12 cellular contexts compared by ENCODE assay signal in the genomic region with DNA sequence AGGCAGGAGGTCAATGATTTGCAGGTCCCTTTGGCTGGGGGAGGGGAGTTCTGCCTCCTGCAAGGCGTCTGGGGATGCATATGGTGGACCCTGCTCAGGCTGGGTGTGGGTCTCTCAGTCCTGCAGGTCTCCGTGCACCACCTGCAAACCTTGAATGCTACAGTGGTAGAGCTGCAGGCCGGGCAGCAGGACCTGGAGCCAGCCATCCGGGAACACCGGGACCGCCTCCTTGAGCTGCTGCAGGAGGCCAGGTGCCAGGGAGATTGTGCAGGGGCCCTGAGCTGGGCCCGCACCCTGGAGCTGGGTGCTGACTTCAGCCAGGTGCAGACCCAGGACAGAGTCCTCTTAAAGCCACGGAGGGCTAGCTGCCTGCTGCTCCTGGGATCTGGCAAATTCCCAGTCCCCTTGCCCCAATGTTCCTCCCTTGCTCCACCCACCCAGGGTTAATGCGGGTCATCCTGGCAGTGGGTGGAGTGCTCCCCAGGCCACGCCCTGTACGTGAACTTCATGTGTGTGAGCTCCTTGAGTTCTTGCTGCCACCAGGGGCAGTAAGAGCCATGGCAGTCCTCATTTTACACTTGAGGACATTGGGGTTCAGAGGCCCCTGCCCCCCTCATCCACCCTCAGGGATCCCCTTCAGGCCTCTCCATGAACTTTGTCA. TPM values are rescaled to one million over a fixed set of nuclear protein-coding genes. Genes with fewer than 3 reads are reported as not detected.
DNase-seq lines count a peak whose midpoint lies in the region; FAIRE-seq and TF ChIP-seq lines count a peak whose summit lies in the region.
"Had no signal": no experiment of that assay in that cellular context is flagged by ENCODE, and none has a peak within 500 bp of the region (broad histone marks: within the 10 kb centered on the region; RNA-seq: fewer than 3 reads in every experiment).

No MANE protein-coding gene starts in this region.

- intact Hi-C loops in PC-9 (cut with micrococcal nuclease; ENCODE audit: unreplicated experiment): no loop called here

- no peaks in the 10 kb centered on the region for H3K9me3 ChIP-seq in PC-9 (ENCODE audit: insufficient read depth, low read depth)

- peak overlapping the region; percentile 88 for H3K4me2 ChIP-seq in PC-9

- peaks cover 30% of the 10 kb centered on the region for H3K36me3 ChIP-seq in PC-9 (ENCODE audit: low read depth)

- peaks cover 39% of the 10 kb centered on the region for H3K4me1 ChIP-seq in PC-9 (replicated peaks; ENCODE audit: insufficient read depth)

- H3K9me2 ChIP-seq in PC-9 (ENCODE audit: insufficient read depth): no peaks in the 10 kb centered on the region

- H3K27me3 ChIP-seq in PC-9 (ENCODE audit: insufficient read depth, low read depth): no peaks in the 10 kb centered on the region

- H3F3A ChIP-seq in PC-9 (ENCODE audit: insufficient read depth, low read depth): peaks cover 16% of the 10 kb centered on the region; the same call in 1 of the 2 replicates

- TF ChIP-seq CTCF in PC-9 (conservative IDR thresholded peaks at IDR 0.05): peak; percentile 76
- TF ChIP-seq CTCF in fibroblast of mammary gland (conservative IDR thresholded peaks at IDR 0.05; ENCODE audit: control insufficient read depth, insufficient read depth, low read depth, low read length): peak; percentile 3

- peaks cover 63% of the 10 kb centered on the region for H3K79me2 ChIP-seq in PC-9 (ENCODE audit: low read depth)

- FAIRE-seq in frontal cortex (lab: Jason Lieb, UNC): no peak
- FAIRE-seq: endothelial cell of umbilical vein had no signal

- POLR2A ChIA-PET in PC-9 (lab: Charles Lee; ENCODE audit: unreplicated experiment): no interaction called here

- H2AFZ ChIP-seq in PC-9: no peak overlapping the region

- CTCF ChIA-PET in PC-9 (lab: Charles Lee): interaction anchor here (0.8 to 3.4 kb wide), 3 partner anchors 16 to 45 kb away, joined by 3 to 26 read pairs (median 4); no protein-coding TSS in a partner anchor

- H4K20me1 ChIP-seq in PC-9 (ENCODE audit: insufficient read depth): no peaks in the 10 kb centered on the region

- H3K27ac ChIP-seq in PC-9: peak overlapping the region; percentile 65
- H3K27ac ChIP-seq in skin epidermis: peak overlapping the region in 16 of 21 experiments; percentile 31 to 85 (median 60)

- peak; percentile 42 for DNase-seq in NCI-H82 (lab: John Stamatoyannopoulos, UW)
- no peak for DNase-seq in NCI-H82 treated with DMSO at 0.1 percent for 48 hours (lab: John Stamatoyannopoulos, UW; ENCODE audit: unreplicated experiment)
- peak; percentile 80 to 90 for DNase-seq in PC-9
- DNase-seq in fibroblast of mammary gland (ENCODE audit: low read depth): no peak
- DNase-seq in C1 segment of cervical spinal cord (lab: John Stamatoyannopoulos, UW): no peak
- no peak for DNase-seq in frontal cortex (ENCODE audit: low spot score in 2 of 2)
- DNase-seq in globus pallidus (ENCODE audit: low spot score): no peak
- DNase-seq: SHP77 treated with DMSO at 0.1 percent for 48 hours; stimulated activated naive CD4-positive, alpha-beta T cell treated with Interleukin-2 at 50 U/mL for 16 hours had no signal

- BruUV-seq in PC-9 (replicated peaks; lab: Mats Ljungman, UMichigan): no TSS peak

- H3K4me3 ChIP-seq in PC-9: peak overlapping the region; percentile 73
- no peak overlapping the region for H3K4me3 ChIP-seq in fibroblast of mammary gland (ENCODE audit: control insufficient read depth, low read depth, low read length)
- no peak overlapping the region for H3K4me3 ChIP-seq in skin epidermis
- H3K4me3 ChIP-seq: lung had no signal

RNA-seq across cellular contexts. Expression of a gene that starts 3.1 kb away (rescaled TPM):
- 129 and 147 TPM in 2 replicates for total RNA-seq in PC-9 (2021)
- 0.82 TPM for total RNA-seq in frontal cortex

RNA-seq across cellular contexts. Expression of a gene that starts 19.8 kb away (rescaled TPM):
- total RNA-seq in PC-9 (2021) (3.5 and 4.5 TPM in 2 replicates), frontal cortex (4.9 TPM)

Comparison
In these comparisons a context has a peak if more than half of its experiments do, and no peak if none do; other contexts are left out.
1. DNase-seq: peak in NCI-H82 (single experiment) and PC-9 (2 of 2); none in NCI-H82 treated with DMSO at 0.1 percent for 48 hours (single experiment), fibroblast of mammary gland (single experiment), C1 segment of cervical spinal cord (0 of 14), frontal cortex (0 of 2) and globus pallidus (single experiment).
2. RNA of a gene that starts 3.1 kb away (total RNA-seq): 129 to 147 TPM in PC-9; 0.82 TPM in frontal cortex (single experiment); every median in the first group is over 10 times any median in the second.